2 cellular contexts compared by ENCODE assay signal in genomic region chr9:126531035-126531571, GRCh38.
TF ChIP-seq lines count a peak whose summit lies in the region.

No MANE protein-coding gene starts in this region.

TF ChIP-seq in HepG2, 621 proteins besides CTCF, POLR2A, EP300 and RAD21 (continues in another document):
- TF ChIP-seq ETV5 (CRISPR knock-in tag; IDR thresholded peaks at IDR 0.05; ENCODE audit: borderline replicate concordance), result no peak
- TF ChIP-seq ZSCAN22 (CRISPR knock-in tag; IDR thresholded peaks at IDR 0.05), result no peak
- TF ChIP-seq ZNF768 (CRISPR knock-in tag; IDR thresholded peaks at IDR 0.05), result peak; percentile 76; the same call in 1 of the 2 replicates
- TF ChIP-seq ZNF629 (CRISPR knock-in tag; conservative IDR thresholded peaks at IDR 0.05), result 0 out of 2 replicates have a peak, but pooled peaks have one; percentile 16
- TF ChIP-seq CEBPZ (IDR thresholded peaks at IDR 0.05; ENCODE audit: low read length), result no peak
- TF ChIP-seq ZNF557 (CRISPR knock-in tag; IDR thresholded peaks at IDR 0.05), result no peak
- no peak for TF ChIP-seq THAP9 (CRISPR knock-in tag; IDR thresholded peaks at IDR 0.05; ENCODE audit: borderline replicate concordance)
- no peak for TF ChIP-seq ZHX1 (CRISPR knock-in tag; IDR thresholded peaks at IDR 0.05; ENCODE audit: low read depth)
- no peak for TF ChIP-seq KDM2A (CRISPR knock-in tag; IDR thresholded peaks at IDR 0.05; ENCODE audit: borderline replicate concordance, low read depth)
- TF ChIP-seq ZNF362 (CRISPR knock-in tag; IDR thresholded peaks at IDR 0.05; ENCODE audit: borderline replicate concordance), result no peak

TF ChIP-seq in H1, 55 proteins besides CTCF, POLR2A, EP300 and RAD21:
- TF ChIP-seq MAFK (IDR thresholded peaks at IDR 0.05; ENCODE audit: low read depth, low read length) (no peak), TEAD4 (IDR thresholded peaks at IDR 0.05; ENCODE audit: low read depth, low read length) (no peak)
